In the genomic region with DNA sequence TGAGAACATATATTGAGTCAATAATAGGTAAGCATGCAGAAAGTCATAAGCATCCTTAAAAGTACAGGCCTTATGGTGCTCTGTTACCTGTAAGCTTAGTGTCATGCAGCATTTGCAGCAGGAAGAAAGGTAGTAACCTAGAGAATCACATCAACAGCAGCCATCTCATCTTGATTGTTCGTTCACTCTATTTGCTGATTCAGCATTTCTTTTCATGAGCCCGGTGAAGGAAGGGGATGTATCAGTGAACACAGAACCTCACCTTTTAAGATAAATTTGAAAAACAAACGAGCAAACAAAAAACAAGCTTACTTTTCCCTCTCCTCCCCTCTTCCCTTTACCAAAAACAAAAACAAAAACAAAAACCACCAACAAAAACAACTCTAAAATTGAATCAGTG, we compare ENCODE assay signal across 1 cellular context.
TF ChIP-seq lines count a peak whose summit lies in the region.

No MANE protein-coding gene starts in this region.

TF ChIP-seq in GM23338, 12 proteins besides CTCF, POLR2A, EP300 and RAD21 (continued from another document):
- TF ChIP-seq, protein P1, sequence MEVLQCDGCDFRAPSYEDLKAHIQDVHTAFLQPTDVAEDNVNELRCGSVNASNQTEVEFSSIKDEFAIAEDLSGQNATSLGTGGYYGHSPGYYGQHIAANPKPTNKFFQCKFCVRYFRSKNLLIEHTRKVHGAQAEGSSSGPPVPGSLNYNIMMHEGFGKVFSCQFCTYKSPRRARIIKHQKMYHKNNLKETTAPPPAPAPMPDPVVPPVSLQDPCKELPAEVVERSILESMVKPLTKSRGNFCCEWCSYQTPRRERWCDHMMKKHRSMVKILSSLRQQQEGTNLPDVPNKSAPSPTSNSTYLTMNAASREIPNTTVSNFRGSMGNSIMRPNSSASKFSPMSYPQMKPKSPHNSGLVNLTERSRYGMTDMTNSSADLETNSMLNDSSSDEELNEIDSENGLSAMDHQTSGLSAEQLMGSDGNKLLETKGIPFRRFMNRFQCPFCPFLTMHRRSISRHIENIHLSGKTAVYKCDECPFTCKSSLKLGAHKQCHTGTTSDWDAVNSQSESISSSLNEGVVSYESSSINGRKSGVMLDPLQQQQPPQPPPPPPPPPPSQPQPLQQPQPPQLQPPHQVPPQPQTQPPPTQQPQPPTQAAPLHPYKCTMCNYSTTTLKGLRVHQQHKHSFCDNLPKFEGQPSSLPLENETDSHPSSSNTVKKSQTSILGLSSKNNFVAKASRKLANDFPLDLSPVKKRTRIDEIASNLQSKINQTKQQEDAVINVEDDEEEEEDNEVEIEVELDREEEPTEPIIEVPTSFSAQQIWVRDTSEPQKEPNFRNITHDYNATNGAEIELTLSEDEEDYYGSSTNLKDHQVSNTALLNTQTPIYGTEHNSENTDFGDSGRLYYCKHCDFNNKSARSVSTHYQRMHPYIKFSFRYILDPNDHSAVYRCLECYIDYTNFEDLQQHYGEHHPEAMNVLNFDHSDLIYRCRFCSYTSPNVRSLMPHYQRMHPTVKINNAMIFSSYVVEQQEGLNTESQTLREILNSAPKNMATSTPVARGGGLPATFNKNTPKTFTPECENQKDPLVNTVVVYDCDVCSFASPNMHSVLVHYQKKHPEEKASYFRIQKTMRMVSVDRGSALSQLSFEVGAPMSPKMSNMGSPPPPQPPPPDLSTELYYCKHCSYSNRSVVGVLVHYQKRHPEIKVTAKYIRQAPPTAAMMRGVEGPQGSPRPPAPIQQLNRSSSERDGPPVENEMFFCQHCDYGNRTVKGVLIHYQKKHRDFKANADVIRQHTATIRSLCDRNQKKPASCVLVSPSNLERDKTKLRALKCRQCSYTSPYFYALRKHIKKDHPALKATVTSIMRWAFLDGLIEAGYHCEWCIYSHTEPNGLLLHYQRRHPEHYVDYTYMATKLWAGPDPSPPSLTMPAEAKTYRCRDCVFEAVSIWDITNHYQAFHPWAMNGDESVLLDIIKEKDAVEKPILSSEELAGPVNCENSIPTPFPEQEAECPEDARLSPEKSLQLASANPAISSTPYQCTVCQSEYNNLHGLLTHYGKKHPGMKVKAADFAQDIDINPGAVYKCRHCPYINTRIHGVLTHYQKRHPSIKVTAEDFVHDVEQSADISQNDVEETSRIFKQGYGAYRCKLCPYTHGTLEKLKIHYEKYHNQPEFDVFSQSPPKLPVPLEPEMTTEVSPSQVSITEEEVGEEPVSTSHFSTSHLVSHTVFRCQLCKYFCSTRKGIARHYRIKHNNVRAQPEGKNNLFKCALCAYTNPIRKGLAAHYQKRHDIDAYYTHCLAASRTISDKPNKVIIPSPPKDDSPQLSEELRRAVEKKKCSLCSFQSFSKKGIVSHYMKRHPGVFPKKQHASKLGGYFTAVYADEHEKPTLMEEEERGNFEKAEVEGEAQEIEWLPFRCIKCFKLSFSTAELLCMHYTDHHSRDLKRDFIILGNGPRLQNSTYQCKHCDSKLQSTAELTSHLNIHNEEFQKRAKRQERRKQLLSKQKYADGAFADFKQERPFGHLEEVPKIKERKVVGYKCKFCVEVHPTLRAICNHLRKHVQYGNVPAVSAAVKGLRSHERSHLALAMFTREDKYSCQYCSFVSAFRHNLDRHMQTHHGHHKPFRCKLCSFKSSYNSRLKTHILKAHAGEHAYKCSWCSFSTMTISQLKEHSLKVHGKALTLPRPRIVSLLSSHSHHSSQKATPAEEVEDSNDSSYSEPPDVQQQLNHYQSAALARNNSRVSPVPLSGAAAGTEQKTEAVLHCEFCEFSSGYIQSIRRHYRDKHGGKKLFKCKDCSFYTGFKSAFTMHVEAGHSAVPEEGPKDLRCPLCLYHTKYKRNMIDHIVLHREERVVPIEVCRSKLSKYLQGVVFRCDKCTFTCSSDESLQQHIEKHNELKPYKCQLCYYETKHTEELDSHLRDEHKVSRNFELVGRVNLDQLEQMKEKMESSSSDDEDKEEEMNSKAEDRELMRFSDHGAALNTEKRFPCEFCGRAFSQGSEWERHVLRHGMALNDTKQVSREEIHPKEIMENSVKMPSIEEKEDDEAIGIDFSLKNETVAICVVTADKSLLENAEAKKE (CRISPR knock-in tag; IDR thresholded peaks at IDR 0.05) = no peak
- TF ChIP-seq NANOG (IDR thresholded peaks at IDR 0.05; ENCODE audit: borderline replicate concordance) = no peak
- no peak for TF ChIP-seq ZNF331 (CRISPR knock-in tag; IDR thresholded peaks at IDR 0.05; ENCODE audit: low read depth)
- no peak for TF ChIP-seq ZNF114 (CRISPR knock-in tag; IDR thresholded peaks at IDR 0.05)
- no peak for TF ChIP-seq POLR2AphosphoS5 (IDR thresholded peaks at IDR 0.05; ENCODE audit: low read depth)
